1 cellular context compared by ENCODE assay signal in the genomic region with DNA sequence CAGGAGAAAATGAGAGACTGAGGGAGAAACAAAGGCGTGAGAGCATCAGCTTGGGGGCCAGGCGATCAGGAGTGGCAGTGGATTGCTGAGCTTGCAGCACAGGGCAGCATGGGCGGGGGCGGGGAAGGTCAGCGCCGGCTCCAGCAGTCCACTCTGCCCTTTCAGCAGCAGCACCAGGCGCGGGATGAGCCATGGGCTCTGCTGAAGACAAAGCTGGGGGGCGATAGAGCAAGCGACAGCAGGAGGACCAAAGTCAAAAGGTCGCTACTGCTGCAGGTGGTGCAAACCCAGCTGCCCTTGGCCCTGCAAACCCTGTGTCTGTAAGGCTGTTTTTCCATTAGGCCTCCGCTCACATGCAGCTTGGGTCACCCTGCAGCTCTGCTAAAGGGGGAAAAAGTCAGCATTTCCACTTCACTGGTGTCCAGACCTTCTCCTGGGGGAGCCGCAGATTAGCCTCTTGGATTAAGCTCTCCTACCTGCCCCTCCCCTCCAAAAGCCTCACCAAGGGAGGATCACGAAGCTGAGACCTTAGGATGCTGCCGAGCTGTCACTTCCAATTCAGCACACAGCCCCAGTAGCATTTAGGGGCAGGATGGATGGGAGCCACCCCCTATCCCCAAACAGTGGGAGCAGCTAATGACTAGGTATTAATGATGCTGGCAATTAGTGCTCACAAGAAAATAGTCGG.
TF ChIP-seq lines count a peak whose summit lies in the region.

No MANE protein-coding gene starts in this region.

TF ChIP-seq in HepG2, 621 proteins besides CTCF, POLR2A, EP300 and RAD21 (continued from another document):
- TF ChIP-seq, protein P1, sequence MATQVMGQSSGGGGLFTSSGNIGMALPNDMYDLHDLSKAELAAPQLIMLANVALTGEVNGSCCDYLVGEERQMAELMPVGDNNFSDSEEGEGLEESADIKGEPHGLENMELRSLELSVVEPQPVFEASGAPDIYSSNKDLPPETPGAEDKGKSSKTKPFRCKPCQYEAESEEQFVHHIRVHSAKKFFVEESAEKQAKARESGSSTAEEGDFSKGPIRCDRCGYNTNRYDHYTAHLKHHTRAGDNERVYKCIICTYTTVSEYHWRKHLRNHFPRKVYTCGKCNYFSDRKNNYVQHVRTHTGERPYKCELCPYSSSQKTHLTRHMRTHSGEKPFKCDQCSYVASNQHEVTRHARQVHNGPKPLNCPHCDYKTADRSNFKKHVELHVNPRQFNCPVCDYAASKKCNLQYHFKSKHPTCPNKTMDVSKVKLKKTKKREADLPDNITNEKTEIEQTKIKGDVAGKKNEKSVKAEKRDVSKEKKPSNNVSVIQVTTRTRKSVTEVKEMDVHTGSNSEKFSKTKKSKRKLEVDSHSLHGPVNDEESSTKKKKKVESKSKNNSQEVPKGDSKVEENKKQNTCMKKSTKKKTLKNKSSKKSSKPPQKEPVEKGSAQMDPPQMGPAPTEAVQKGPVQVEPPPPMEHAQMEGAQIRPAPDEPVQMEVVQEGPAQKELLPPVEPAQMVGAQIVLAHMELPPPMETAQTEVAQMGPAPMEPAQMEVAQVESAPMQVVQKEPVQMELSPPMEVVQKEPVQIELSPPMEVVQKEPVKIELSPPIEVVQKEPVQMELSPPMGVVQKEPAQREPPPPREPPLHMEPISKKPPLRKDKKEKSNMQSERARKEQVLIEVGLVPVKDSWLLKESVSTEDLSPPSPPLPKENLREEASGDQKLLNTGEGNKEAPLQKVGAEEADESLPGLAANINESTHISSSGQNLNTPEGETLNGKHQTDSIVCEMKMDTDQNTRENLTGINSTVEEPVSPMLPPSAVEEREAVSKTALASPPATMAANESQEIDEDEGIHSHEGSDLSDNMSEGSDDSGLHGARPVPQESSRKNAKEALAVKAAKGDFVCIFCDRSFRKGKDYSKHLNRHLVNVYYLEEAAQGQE (IDR thresholded peaks at IDR 0.05; ENCODE audit: borderline replicate concordance in 1 of 2, low read depth in 1 of 2, low read length in 2 of 2) = no peak
- no peak for TF ChIP-seq ZNF577 (CRISPR knock-in tag; IDR thresholded peaks at IDR 0.05; ENCODE audit: borderline replicate concordance, low read depth)
- TF ChIP-seq, protein P2, sequence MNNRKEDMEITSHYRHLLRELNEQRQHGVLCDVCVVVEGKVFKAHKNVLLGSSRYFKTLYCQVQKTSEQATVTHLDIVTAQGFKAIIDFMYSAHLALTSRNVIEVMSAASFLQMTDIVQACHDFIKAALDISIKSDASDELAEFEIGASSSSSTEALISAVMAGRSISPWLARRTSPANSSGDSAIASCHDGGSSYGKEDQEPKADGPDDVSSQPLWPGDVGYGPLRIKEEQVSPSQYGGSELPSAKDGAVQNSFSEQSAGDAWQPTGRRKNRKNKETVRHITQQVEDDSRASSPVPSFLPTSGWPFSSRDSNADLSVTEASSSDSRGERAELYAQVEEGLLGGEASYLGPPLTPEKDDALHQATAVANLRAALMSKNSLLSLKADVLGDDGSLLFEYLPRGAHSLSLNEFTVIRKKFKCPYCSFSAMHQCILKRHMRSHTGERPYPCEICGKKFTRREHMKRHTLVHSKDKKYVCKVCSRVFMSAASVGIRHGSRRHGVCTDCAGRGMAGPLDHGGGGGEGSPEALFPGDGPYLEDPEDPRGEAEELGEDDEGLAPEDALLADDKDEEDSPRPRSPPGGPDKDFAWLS (CRISPR knock-in tag; IDR thresholded peaks at IDR 0.05; ENCODE audit: borderline replicate concordance) = no peak
- no peak for TF ChIP-seq ZNF12 (CRISPR knock-in tag; IDR thresholded peaks at IDR 0.05)
- TF ChIP-seq ZFY (CRISPR knock-in tag; IDR thresholded peaks at IDR 0.05) = no peak; the same call in 1 of the 2 replicates
- TF ChIP-seq RCOR2 (CRISPR knock-in tag; IDR thresholded peaks at IDR 0.05) = no peak
- TF ChIP-seq SNAPC5 (CRISPR knock-in tag; IDR thresholded peaks at IDR 0.05; ENCODE audit: borderline replicate concordance) = no peak
- no peak for TF ChIP-seq MXD4 (CRISPR knock-in tag; IDR thresholded peaks at IDR 0.05)
- TF ChIP-seq NFIC (IDR thresholded peaks at IDR 0.05; ENCODE audit: low read length) = no peak
- no peak for TF ChIP-seq MXI1 (IDR thresholded peaks at IDR 0.05; ENCODE audit: borderline replicate concordance, low read depth, low read length)
- no peak for TF ChIP-seq TMF1 (CRISPR knock-in tag; IDR thresholded peaks at IDR 0.05; ENCODE audit: low read depth)
- TF ChIP-seq, protein P3, sequence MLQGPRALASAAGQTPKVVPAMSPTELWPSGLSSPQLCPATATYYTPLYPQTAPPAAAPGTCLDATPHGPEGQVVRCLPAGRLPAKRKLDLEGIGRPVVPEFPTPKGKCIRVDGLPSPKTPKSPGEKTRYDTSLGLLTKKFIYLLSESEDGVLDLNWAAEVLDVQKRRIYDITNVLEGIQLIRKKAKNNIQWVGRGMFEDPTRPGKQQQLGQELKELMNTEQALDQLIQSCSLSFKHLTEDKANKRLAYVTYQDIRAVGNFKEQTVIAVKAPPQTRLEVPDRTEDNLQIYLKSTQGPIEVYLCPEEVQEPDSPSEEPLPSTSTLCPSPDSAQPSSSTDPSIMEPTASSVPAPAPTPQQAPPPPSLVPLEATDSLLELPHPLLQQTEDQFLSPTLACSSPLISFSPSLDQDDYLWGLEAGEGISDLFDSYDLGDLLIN (CRISPR knock-in tag; IDR thresholded peaks at IDR 0.05; ENCODE audit: borderline replicate concordance) = no peak
TF ChIP-seq in HepG2: peak in this region for 9.
